In genomic region chr19:40421468-40421778, GRCh38 we compare ENCODE assay signal across 1 cellular context.
TF ChIP-seq lines count a peak whose summit lies in the region.

No MANE protein-coding gene starts in this region.

TF ChIP-seq in HepG2, 621 proteins besides CTCF, POLR2A, EP300 and RAD21:
- TF ChIP-seq STAG1 (CRISPR knock-in tag; IDR thresholded peaks at IDR 0.05): no peak
- 0 out of 2 replicates have a peak, but pooled peaks have one; percentile 24 for TF ChIP-seq ZNF451 (CRISPR knock-in tag; IDR thresholded peaks at IDR 0.05)
- peak; percentile 10; the same call in 1 of the 2 replicates for TF ChIP-seq YEATS2 (CRISPR knock-in tag; IDR thresholded peaks at IDR 0.05; ENCODE audit: borderline replicate concordance)
- TF ChIP-seq ZNF850 (CRISPR knock-in tag; conservative IDR thresholded peaks at IDR 0.05): 0 out of 2 replicates have a peak, but pooled peaks have one; percentile 18
- no peak for TF ChIP-seq ZNF234 (CRISPR knock-in tag; conservative IDR thresholded peaks at IDR 0.05)
- 0 out of 2 replicates have a peak, but pooled peaks have one; percentile 1 for TF ChIP-seq NR2F2 (IDR thresholded peaks at IDR 0.05; ENCODE audit: borderline replicate concordance, low read depth)
- TF ChIP-seq RBFOX2 (IDR thresholded peaks at IDR 0.05; ENCODE audit: low read depth, low read length): 0 out of 2 replicates have a peak, but pooled peaks have one; percentile 23
- TF ChIP-seq ZNF282 (IDR thresholded peaks at IDR 0.05; ENCODE audit: partially characterized antibody): no peak
- TF ChIP-seq, protein P1, sequence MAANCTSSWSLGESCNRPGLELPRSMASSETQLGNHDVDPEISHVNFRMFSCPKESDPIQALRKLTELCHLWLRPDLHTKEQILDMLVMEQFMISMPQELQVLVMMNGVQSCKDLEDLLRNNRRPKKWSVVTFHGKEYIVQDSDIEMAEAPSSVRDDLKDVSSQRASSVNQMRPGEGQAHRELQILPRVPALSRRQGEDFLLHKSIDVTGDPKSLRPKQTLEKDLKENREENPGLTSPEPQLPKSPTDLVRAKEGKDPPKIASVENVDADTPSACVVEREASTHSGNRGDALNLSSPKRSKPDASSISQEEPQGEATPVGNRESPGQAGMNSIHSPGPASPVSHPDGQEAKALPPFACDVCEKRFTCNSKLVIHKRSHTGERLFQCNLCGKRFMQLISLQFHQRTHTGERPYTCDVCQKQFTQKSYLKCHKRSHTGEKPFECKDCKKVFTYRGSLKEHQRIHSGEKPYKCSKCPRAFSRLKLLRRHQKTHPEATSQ (CRISPR knock-in tag; IDR thresholded peaks at IDR 0.05; ENCODE audit: borderline replicate concordance): peak; percentile 57; the same call in 1 of the 2 replicates
- peak; percentile 2; the same call in 1 of the 2 replicates for TF ChIP-seq ZNF350 (CRISPR knock-in tag; IDR thresholded peaks at IDR 0.05; ENCODE audit: borderline replicate concordance, low read depth)
- TF ChIP-seq ZSCAN21 (CRISPR knock-in tag; IDR thresholded peaks at IDR 0.05; ENCODE audit: borderline replicate concordance): no peak
- no peak for TF ChIP-seq ZNF615 (CRISPR knock-in tag; IDR thresholded peaks at IDR 0.05; ENCODE audit: borderline replicate concordance)
- TF ChIP-seq ARNT2 (CRISPR knock-in tag; IDR thresholded peaks at IDR 0.05; ENCODE audit: low read depth): 0 out of 2 replicates have a peak, but pooled peaks have one; percentile 8
- TF ChIP-seq ZNF878 (CRISPR knock-in tag; IDR thresholded peaks at IDR 0.05): 0 out of 2 replicates have a peak, but pooled peaks have one; percentile 49
- TF ChIP-seq, protein P2, sequence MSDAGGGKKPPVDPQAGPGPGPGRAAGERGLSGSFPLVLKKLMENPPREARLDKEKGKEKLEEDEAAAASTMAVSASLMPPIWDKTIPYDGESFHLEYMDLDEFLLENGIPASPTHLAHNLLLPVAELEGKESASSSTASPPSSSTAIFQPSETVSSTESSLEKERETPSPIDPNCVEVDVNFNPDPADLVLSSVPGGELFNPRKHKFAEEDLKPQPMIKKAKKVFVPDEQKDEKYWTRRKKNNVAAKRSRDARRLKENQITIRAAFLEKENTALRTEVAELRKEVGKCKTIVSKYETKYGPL (CRISPR knock-in tag; IDR thresholded peaks at IDR 0.05): no peak
- TF ChIP-seq CC2D1A (CRISPR knock-in tag; IDR thresholded peaks at IDR 0.05): peak; percentile 4; the same call in 1 of the 2 replicates
- no peak for TF ChIP-seq RFX1 (IDR thresholded peaks at IDR 0.05)
- no peak for TF ChIP-seq TCF7L2 (IDR thresholded peaks at IDR 0.05; ENCODE audit: low read depth, low read length)
- TF ChIP-seq, protein P3, sequence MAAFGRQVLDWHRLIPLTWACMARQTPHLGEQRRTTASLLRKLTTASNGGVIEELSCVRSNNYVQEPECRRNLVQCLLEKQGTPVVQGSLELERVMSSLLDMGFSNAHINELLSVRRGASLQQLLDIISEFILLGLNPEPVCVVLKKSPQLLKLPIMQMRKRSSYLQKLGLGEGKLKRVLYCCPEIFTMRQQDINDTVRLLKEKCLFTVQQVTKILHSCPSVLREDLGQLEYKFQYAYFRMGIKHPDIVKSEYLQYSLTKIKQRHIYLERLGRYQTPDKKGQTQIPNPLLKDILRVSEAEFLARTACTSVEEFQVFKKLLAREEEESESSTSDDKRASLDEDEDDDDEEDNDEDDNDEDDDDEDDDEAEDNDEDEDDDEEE (CRISPR knock-in tag; IDR thresholded peaks at IDR 0.05): no peak
- no peak for TF ChIP-seq ZSCAN30 (CRISPR knock-in tag; IDR thresholded peaks at IDR 0.05)
- 0 out of 2 replicates have a peak, but pooled peaks have one; percentile 12 for TF ChIP-seq RFXAP (CRISPR knock-in tag; IDR thresholded peaks at IDR 0.05; ENCODE audit: borderline replicate concordance)
- no peak for TF ChIP-seq GPN1 (CRISPR knock-in tag; IDR thresholded peaks at IDR 0.05; ENCODE audit: borderline replicate concordance)
- TF ChIP-seq SMAD1 (CRISPR knock-in tag; IDR thresholded peaks at IDR 0.05; ENCODE audit: borderline replicate concordance, low read depth): 0 out of 2 replicates have a peak, but pooled peaks have one; percentile 5
- TF ChIP-seq RARA (CRISPR knock-in tag; IDR thresholded peaks at IDR 0.05): no peak
- TF ChIP-seq, protein P4, sequence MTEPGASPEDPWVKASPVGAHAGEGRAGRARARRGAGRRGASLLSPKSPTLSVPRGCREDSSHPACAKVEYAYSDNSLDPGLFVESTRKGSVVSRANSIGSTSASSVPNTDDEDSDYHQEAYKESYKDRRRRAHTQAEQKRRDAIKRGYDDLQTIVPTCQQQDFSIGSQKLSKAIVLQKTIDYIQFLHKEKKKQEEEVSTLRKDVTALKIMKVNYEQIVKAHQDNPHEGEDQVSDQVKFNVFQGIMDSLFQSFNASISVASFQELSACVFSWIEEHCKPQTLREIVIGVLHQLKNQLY (CRISPR knock-in tag; IDR thresholded peaks at IDR 0.05): no peak
- no peak for TF ChIP-seq ZNF784 (CRISPR knock-in tag; IDR thresholded peaks at IDR 0.05; ENCODE audit: borderline replicate concordance)
- TF ChIP-seq ETV6 (CRISPR knock-in tag; conservative IDR thresholded peaks at IDR 0.05): no peak
- 0 out of 2 replicates have a peak, but pooled peaks have one; percentile 3 for TF ChIP-seq ARID2 (CRISPR knock-in tag; IDR thresholded peaks at IDR 0.05; ENCODE audit: borderline replicate concordance)
- no peak for TF ChIP-seq ZNF549 (CRISPR knock-in tag; IDR thresholded peaks at IDR 0.05)
- TF ChIP-seq POGZ (CRISPR knock-in tag; IDR thresholded peaks at IDR 0.05): no peak
TF ChIP-seq in HepG2: peak in this region for 13.
